1 cellular context compared by ENCODE assay signal in the genomic region with DNA sequence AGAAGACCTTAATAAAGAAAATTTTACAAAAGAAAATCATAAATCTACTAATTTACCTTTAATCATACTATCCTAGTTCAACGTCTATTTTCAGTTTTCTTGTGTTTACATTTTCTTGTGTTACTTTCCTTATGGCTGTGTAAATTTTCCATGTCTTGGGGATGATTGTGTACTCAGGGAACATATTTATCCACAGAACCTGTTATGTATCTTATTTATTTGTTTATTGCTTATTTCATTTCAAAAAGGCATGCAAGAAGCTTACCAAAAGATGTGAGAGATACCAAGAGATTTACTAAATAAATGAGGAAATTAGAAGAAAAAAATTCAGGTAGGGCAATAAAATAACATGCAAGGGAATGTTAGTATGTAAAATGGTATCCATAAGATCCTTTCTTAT.
TF ChIP-seq lines count a peak whose summit lies in the region.

No MANE protein-coding gene starts in this region.

TF ChIP-seq in GM23338, 12 proteins besides CTCF, POLR2A, EP300 and RAD21 (continued from another document):
- TF ChIP-seq ZNF462 (CRISPR knock-in tag; IDR thresholded peaks at IDR 0.05) (no peak), EZH2phosphoT487 (IDR thresholded peaks at IDR 0.05; ENCODE audit: unreplicated experiment) (no peak), REST (IDR thresholded peaks at IDR 0.05; ENCODE audit: unreplicated experiment) (no peak), POLR2AphosphoS5 (IDR thresholded peaks at IDR 0.05; ENCODE audit: low read depth) (no peak), EZH2 (IDR thresholded peaks at IDR 0.05; ENCODE audit: low read depth, unreplicated experiment) (no peak), ZNF114 (CRISPR knock-in tag; IDR thresholded peaks at IDR 0.05) (no peak), NANOG (IDR thresholded peaks at IDR 0.05; ENCODE audit: borderline replicate concordance) (no peak)
